ENCODE assay signal across 8 cellular contexts in genomic region chr16:80526418-80527061, GRCh38. TPM values are rescaled to one million over a fixed set of nuclear protein-coding genes. Genes with fewer than 3 reads are reported as not detected.
DNase-seq lines count a peak whose midpoint lies in the region; ATAC-seq and TF ChIP-seq lines count a peak whose summit lies in the region.

No MANE protein-coding gene starts in this region.

- ATAC-seq in GM21576 (IDR thresholded peaks at IDR 0.05; ENCODE audit: unreplicated experiment) (peak; percentile 73), WTC11 (peak; percentile 85), lung (ENCODE audit: insufficient read depth, low FRiP score) (peak; percentile 53)

- POLR2A ChIA-PET in WTC11 (lab: Charles Lee), result no interaction called here

- H3K4me3 ChIP-seq in choroid plexus epithelial cell (ENCODE audit: low read depth, low read length) (no peak overlapping the region), lung (no peak overlapping the region)

- no peaks in the 10 kb centered on the region for H3K27me3 ChIP-seq in lung (ENCODE audit: control insufficient read depth, insufficient read depth)

- H3K36me3 Mint-ChIP-seq in WTC11, result no peaks in the 10 kb centered on the region

- H3K4me3 Mint-ChIP-seq in WTC11, result 0 out of 2 replicates have a peak overlapping the region, but pooled peaks have one; percentile 24

- H3K9me3 ChIP-seq in lung (ENCODE audit: control insufficient read depth in 2 of 2, insufficient read depth in 1 of 2, low read length in 1 of 2), result no peaks in the 10 kb centered on the region

- CTCF ChIA-PET in WTC11 (lab: Charles Lee), result interaction anchor here (0.6 to 2.5 kb wide), 59 partner anchors 9 to 1710 kb away, joined by 3 to 16 read pairs (median 4); no protein-coding TSS in a partner anchor

- TF ChIP-seq CTCF in WTC11 (IDR thresholded peaks at IDR 0.05), result peak; percentile 65
- TF ChIP-seq CTCF in choroid plexus epithelial cell (conservative IDR thresholded peaks at IDR 0.05; ENCODE audit: low read depth, low read length), result peak; percentile 91
- peak; percentile 64 for TF ChIP-seq CTCF in lung (IDR thresholded peaks at IDR 0.05; ENCODE audit: control extremely low read depth, extremely low read depth)

- H3K27ac Mint-ChIP-seq in WTC11, result no peak overlapping the region

- no peak overlapping the region for H3K27ac ChIP-seq in lung (ENCODE audit: low read depth in 1 of 2, low read length in 1 of 2)

- H3K36me3 ChIP-seq in lung (ENCODE audit: control insufficient read depth in 2 of 2, insufficient read depth in 2 of 2, low read length in 2 of 2), result no peaks in the 10 kb centered on the region

- H3K9me3 Mint-ChIP-seq in WTC11, result no peaks in the 10 kb centered on the region

- H3K27me3 Mint-ChIP-seq in WTC11 (ENCODE audit: low read depth), result no peaks in the 10 kb centered on the region; the same call in 1 of the 2 replicates

- no peaks in the 10 kb centered on the region for H3K4me1 ChIP-seq in lung (ENCODE audit: control insufficient read depth in 2 of 2, insufficient read depth in 2 of 2, low read length in 2 of 2)

- DNase-seq in DMS53 treated with DMSO at 0.1 percent for 48 hours (lab: John Stamatoyannopoulos, UW; ENCODE audit: unreplicated experiment) (peak; percentile 60), NCI-H1694 (lab: John Stamatoyannopoulos, UW) (peak; percentile 48), WTC11 (ENCODE audit: low spot score) (peak; percentile 50), choroid plexus epithelial cell (ENCODE audit: low read depth) (peak; percentile 81), lung (ENCODE audit: low spot score) (no peak), 8988T (no peak)
- peak; percentile 11 for DNase-seq in stimulated activated CD8-positive, alpha-beta memory T cell treated with anti-CD3 and anti-CD28 coated beads, Interleukin-4, amount 100 ng/mL, for 24 hours (ENCODE audit: low read depth)

- H3K4me1 Mint-ChIP-seq in WTC11, result peaks cover 7% of the 10 kb centered on the region; the same call in 1 of the 2 replicates

- 23 to 30% methylated on average over 6 of the region's 6 CpGs for WGBS in lung, 2 donors

TF ChIP-seq in WTC11, 78 proteins besides CTCF, POLR2A, EP300 and RAD21 (continues in another document):
- TF ChIP-seq RORB (CRISPR knock-in tag; IDR thresholded peaks at IDR 0.05), result no peak
- TF ChIP-seq, protein P1, sequence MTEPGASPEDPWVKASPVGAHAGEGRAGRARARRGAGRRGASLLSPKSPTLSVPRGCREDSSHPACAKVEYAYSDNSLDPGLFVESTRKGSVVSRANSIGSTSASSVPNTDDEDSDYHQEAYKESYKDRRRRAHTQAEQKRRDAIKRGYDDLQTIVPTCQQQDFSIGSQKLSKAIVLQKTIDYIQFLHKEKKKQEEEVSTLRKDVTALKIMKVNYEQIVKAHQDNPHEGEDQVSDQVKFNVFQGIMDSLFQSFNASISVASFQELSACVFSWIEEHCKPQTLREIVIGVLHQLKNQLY (CRISPR knock-in tag; IDR thresholded peaks at IDR 0.05), result no peak
- TF ChIP-seq PRRX2 (CRISPR knock-in tag; IDR thresholded peaks at IDR 0.05), result no peak
- no peak for TF ChIP-seq SMAD3 (CRISPR knock-in tag; IDR thresholded peaks at IDR 0.05; ENCODE audit: borderline replicate concordance)
- no peak for TF ChIP-seq ZNF396 (CRISPR knock-in tag; IDR thresholded peaks at IDR 0.05; ENCODE audit: borderline replicate concordance)
- no peak for TF ChIP-seq EMX1 (CRISPR knock-in tag; IDR thresholded peaks at IDR 0.05)
- TF ChIP-seq NR3C1 (CRISPR knock-in tag; conservative IDR thresholded peaks at IDR 0.05; ENCODE audit: low read depth), result no peak
- TF ChIP-seq ZNF263 (CRISPR knock-in tag; IDR thresholded peaks at IDR 0.05; ENCODE audit: low read depth), result no peak
- TF ChIP-seq ESRRA (CRISPR knock-in tag; IDR thresholded peaks at IDR 0.05; ENCODE audit: borderline replicate concordance), result no peak
- no peak for TF ChIP-seq KAT7 (CRISPR knock-in tag; IDR thresholded peaks at IDR 0.05; ENCODE audit: borderline replicate concordance)
- TF ChIP-seq, protein P2, sequence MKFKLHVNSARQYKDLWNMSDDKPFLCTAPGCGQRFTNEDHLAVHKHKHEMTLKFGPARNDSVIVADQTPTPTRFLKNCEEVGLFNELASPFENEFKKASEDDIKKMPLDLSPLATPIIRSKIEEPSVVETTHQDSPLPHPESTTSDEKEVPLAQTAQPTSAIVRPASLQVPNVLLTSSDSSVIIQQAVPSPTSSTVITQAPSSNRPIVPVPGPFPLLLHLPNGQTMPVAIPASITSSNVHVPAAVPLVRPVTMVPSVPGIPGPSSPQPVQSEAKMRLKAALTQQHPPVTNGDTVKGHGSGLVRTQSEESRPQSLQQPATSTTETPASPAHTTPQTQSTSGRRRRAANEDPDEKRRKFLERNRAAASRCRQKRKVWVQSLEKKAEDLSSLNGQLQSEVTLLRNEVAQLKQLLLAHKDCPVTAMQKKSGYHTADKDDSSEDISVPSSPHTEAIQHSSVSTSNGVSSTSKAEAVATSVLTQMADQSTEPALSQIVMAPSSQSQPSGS (CRISPR knock-in tag; IDR thresholded peaks at IDR 0.05; ENCODE audit: borderline replicate concordance, low read depth), result no peak
- TF ChIP-seq USF1 (CRISPR knock-in tag; IDR thresholded peaks at IDR 0.05), result no peak
- TF ChIP-seq ZBTB21 (CRISPR knock-in tag; IDR thresholded peaks at IDR 0.05; ENCODE audit: borderline replicate concordance), result no peak
- TF ChIP-seq CREM (CRISPR knock-in tag; IDR thresholded peaks at IDR 0.05), result no peak
- TF ChIP-seq, protein P3, sequence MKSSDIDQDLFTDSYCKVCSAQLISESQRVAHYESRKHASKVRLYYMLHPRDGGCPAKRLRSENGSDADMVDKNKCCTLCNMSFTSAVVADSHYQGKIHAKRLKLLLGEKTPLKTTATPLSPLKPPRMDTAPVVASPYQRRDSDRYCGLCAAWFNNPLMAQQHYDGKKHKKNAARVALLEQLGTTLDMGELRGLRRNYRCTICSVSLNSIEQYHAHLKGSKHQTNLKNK (CRISPR knock-in tag; IDR thresholded peaks at IDR 0.05), result no peak
- TF ChIP-seq, protein P4, sequence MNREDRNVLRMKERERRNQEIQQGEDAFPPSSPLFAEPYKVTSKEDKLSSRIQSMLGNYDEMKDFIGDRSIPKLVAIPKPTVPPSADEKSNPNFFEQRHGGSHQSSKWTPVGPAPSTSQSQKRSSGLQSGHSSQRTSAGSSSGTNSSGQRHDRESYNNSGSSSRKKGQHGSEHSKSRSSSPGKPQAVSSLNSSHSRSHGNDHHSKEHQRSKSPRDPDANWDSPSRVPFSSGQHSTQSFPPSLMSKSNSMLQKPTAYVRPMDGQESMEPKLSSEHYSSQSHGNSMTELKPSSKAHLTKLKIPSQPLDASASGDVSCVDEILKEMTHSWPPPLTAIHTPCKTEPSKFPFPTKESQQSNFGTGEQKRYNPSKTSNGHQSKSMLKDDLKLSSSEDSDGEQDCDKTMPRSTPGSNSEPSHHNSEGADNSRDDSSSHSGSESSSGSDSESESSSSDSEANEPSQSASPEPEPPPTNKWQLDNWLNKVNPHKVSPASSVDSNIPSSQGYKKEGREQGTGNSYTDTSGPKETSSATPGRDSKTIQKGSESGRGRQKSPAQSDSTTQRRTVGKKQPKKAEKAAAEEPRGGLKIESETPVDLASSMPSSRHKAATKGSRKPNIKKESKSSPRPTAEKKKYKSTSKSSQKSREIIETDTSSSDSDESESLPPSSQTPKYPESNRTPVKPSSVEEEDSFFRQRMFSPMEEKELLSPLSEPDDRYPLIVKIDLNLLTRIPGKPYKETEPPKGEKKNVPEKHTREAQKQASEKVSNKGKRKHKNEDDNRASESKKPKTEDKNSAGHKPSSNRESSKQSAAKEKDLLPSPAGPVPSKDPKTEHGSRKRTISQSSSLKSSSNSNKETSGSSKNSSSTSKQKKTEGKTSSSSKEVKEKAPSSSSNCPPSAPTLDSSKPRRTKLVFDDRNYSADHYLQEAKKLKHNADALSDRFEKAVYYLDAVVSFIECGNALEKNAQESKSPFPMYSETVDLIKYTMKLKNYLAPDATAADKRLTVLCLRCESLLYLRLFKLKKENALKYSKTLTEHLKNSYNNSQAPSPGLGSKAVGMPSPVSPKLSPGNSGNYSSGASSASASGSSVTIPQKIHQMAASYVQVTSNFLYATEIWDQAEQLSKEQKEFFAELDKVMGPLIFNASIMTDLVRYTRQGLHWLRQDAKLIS (CRISPR knock-in tag; IDR thresholded peaks at IDR 0.05; ENCODE audit: borderline replicate concordance), result no peak
- no peak for TF ChIP-seq AR (CRISPR knock-in tag; IDR thresholded peaks at IDR 0.05)
- no peak for TF ChIP-seq GTF2I (CRISPR knock-in tag; conservative IDR thresholded peaks at IDR 0.05)

RNA-seq across cellular contexts. Expression of gene DYNLRB2, which starts 14.3 kb away (rescaled TPM):
- not detected in 3 replicates for total RNA-seq in WTC11 (2021)
- total RNA-seq in lung, result 10 to 100 TPM; 17.0 to 20.9 TPM
- polyA plus RNA-seq in lung, result 10 to 100 TPM; 15.8 to 18.1 TPM

Comparison
In these comparisons a context has a peak if more than half of its experiments do, and no peak if none do; other contexts are left out.
1. DNase-seq: peak in DMS53 treated with DMSO at 0.1 percent for 48 hours (single experiment), NCI-H1694 (single experiment), WTC11 (single experiment), choroid plexus epithelial cell (single experiment) and stimulated activated CD8-positive, alpha-beta memory T cell treated with anti-CD3 and anti-CD28 coated beads, Interleukin-4, amount 100 ng/mL, for 24 hours (single experiment); none in lung (single experiment) and 8988T (single experiment).
2. RNA of gene DYNLRB2, which starts 14.3 kb away (total RNA-seq): 17.0 to 20.9 TPM in lung; not detected in WTC11; every median in the first group is over 10 times any median in the second.
3. Peak in every context shown above with its lines, with median percentiles within 50 percentile points of each other: ATAC-seq and CTCF ChIP-seq.